Comparison of ENCODE assay signal across 26 cellular contexts in the genomic region with DNA sequence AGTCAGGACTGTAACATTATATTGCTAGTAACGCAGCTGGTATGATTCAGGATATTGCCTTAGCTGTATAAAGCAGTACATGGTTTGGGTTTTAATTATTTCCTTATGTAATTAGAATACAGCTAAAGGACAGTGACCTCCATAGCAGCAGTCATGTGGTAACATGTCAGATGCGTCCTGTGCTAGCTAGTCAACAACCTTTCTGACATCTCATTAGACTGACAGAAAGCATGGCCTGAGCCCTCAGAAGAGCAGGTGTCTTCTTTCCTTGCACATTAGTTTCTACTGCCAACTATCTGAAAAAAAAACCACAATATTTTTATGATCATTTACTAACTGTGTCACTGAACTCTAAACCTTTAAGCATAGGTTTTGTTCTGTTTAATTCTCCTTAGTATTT.
"Had no signal": no experiment of that assay in that cellular context is flagged by ENCODE, and none has a peak within 500 bp of the region (broad histone marks: within the 10 kb centered on the region; RNA-seq: fewer than 3 reads in every experiment).

No MANE protein-coding gene starts in this region.

- H3K27me3 ChIP-seq: left lung, pancreas, right lobe of liver, tibial nerve, uterus had no signal

- FAIRE-seq: islet of Langerhans, kidney, pancreas had no signal

- H3K4me1 ChIP-seq: left lung, lower lobe of right lung, pancreas, prostate gland, uterus had no signal

- ATAC-seq: left colon; left lung; lower lobe of right lung; natural killer cell; pancreas; right lobe of liver; stimulated activated memory B cell treated with anti-CD40 and anti-IgM and Interleukin-4, amounts not matched to agents 10 μg/mL and 1 μg/mL and 100 μg/mL, for 72 hours; stimulated activated naive CD8-positive, alpha-beta T cell treated with anti-CD3 and anti-CD28 coated beads, Interleukin-15, amount 100 ng/mL, for 72 hours had no signal

- H3K27ac ChIP-seq: left lung, lower lobe of right lung, pancreas, prostate gland, right lobe of liver, tibial nerve, uterus had no signal

- H3K36me3 ChIP-seq: left lung, lower lobe of right lung, pancreas, prostate gland, right lobe of liver, uterus had no signal

- DNase-seq: hypothalamus; immature natural killer cell; kidney; left colon; left lung; lower lobe of right lung; mammary epithelial cell; mesenchymal stem cell; naive B cell; natural killer cell; pancreas; posterior cingulate gyrus; right lobe of liver; stimulated activated CD4-positive, alpha-beta T cell treated with anti-CD3 and anti-CD28 coated beads, Interleukin-1b, Interleukin-23, amount 100 ng/mL, for 48 hours; stimulated activated CD4-positive, alpha-beta T cell treated with anti-CD3 and anti-CD28 coated beads, Interleukin-2, amount 100 ng/mL, for 48 hours; stimulated activated CD4-positive, alpha-beta T cell treated with anti-CD3 and anti-CD28 coated beads, Interleukin-4, amount 100 ng/mL, for 4 hours; stimulated activated CD8-positive, alpha-beta memory T cell treated with anti-CD3 and anti-CD28 coated beads, Interleukin-4, amount 100 ng/mL, for 48 hours; stimulated activated naive CD4-positive, alpha-beta T cell treated with Interleukin-2 at 50 U/mL for 16 hours; stimulated activated naive CD8-positive, alpha-beta T cell treated with anti-CD3 and anti-CD28 coated beads, Interleukin-15, amount 100 ng/mL, for 72 hours; substantia nigra; uterus had no signal

- H3K4me2 ChIP-seq: smooth muscle cell had no signal

- H3K9me3 ChIP-seq: left lung, lower lobe of right lung, pancreas, prostate gland, right lobe of liver, tibial nerve, uterus had no signal

- H3K4me3 ChIP-seq: left lung, lower lobe of right lung, pancreas, prostate gland, right lobe of liver, smooth muscle cell, tibial nerve, uterus had no signal
